ENCODE assay signal across 25 cellular contexts in the genomic region with DNA sequence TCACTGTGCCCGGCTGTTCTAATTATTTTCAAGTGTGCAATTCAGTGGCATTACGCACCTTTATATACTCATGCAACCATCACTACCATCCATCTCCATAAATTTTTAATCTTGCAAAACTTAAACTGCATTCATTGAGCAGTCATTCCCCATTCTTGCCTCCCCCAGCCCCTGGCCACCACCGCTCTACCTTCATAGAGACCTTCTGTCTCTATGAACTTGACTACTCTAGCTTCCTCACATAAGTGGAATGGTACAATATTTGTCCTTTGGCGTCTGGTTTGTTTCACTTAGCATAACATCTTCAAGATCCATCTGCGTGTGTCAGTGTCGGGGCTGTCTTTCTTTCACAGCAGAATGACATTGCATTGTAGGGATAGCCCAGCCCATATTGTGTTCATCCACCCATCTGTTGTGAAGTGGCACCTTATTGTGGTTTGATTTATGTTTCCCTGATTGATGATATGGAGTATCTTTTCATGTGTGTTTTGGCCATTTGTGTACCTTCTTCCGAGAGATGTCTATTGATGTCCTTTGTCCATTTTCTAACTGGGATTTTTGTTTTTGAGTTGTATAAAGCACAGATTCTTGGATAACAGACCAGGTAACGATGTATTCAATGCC.
"Had no signal": no experiment of that assay in that cellular context is flagged by ENCODE, and none has a peak within 500 bp of the region (broad histone marks: within the 10 kb centered on the region; RNA-seq: fewer than 3 reads in every experiment).

No MANE protein-coding gene starts in this region.

- H3K4me3 ChIP-seq: adrenal gland, breast epithelium, SJSA1 had no signal

- H3K4me3 Mint-ChIP-seq: activated CD8-positive, alpha-beta T cell treated with anti-CD3 and anti-CD28 coated beads, Interleukin-2, amount 10 ng/mL, durations not matched to agents 7 days and 5 days; activated naive CD8-positive, alpha-beta T cell treated with anti-CD3 and anti-CD28 coated beads, Interleukin-2, amount 10 ng/mL, durations not matched to agents 7 days and 5 days; T-helper 1 cell treated with Interleukin-12 subunit alpha and Interleukin-12 subunit beta and Interleukin-4 antibody, amounts not matched to agents 30 μg/mL and 1 μg/mL, for 36 hours; WTC11 had no signal

- H3K4me1 ChIP-seq: adrenal gland, breast epithelium had no signal

- H3K27me3 ChIP-seq: adrenal gland, breast epithelium, SJSA1 had no signal

- H3K9me3 Mint-ChIP-seq: activated naive CD8-positive, alpha-beta T cell treated with anti-CD3 and anti-CD28 coated beads, Interleukin-2, amount 10 ng/mL, durations not matched to agents 7 days and 5 days; T-helper 1 cell treated with Interleukin-12 subunit alpha and Interleukin-12 subunit beta and Interleukin-4 antibody, amounts not matched to agents 30 μg/mL and 1 μg/mL, for 36 hours; WTC11 had no signal

- H3K9me3 ChIP-seq: adrenal gland, breast epithelium, SJSA1 had no signal

- H3K27ac Mint-ChIP-seq: activated CD8-positive, alpha-beta T cell treated with anti-CD3 and anti-CD28 coated beads, Interleukin-2, amount 10 ng/mL, durations not matched to agents 7 days and 5 days; activated naive CD8-positive, alpha-beta T cell treated with anti-CD3 and anti-CD28 coated beads, Interleukin-2, amount 10 ng/mL, durations not matched to agents 7 days and 5 days; T-helper 1 cell treated with Interleukin-12 subunit alpha and Interleukin-12 subunit beta and Interleukin-4 antibody, amounts not matched to agents 30 μg/mL and 1 μg/mL, for 36 hours; WTC11 had no signal

- H3K4me1 Mint-ChIP-seq: activated naive CD8-positive, alpha-beta T cell treated with anti-CD3 and anti-CD28 coated beads, Interleukin-2, amount 10 ng/mL, durations not matched to agents 7 days and 5 days had no signal

- FAIRE-seq: RCC 7860 had no signal

- H3K36me3 ChIP-seq: adrenal gland, breast epithelium, SJSA1 had no signal

- DNase-seq: activated CD4-positive, alpha-beta T cell treated with anti-CD3 and anti-CD28 coated beads for 48 hours; activated CD4-positive, alpha-beta T cell treated with anti-CD3 and anti-CD28 coated beads, Interleukin-2, amount 50 U/mL, for 4 hours; activated CD4-positive, CD25-positive, alpha-beta regulatory T cell treated with anti-CD3 and anti-CD28 coated beads, Interleukin-2, amount 50 U/mL, for 72 hours; activated CD8-positive, alpha-beta memory T cell treated with anti-CD3 and anti-CD28 coated beads, Interleukin-2, amount 50 U/mL, for 48 hours; activated CD8-positive, alpha-beta T cell treated with anti-CD3 and anti-CD28 coated beads, Interleukin-2, amount 10 ng/mL, durations not matched to agents 7 days and 5 days; activated naive CD4-positive, alpha-beta T cell treated with anti-CD3 and anti-CD28 coated beads, Interleukin-2, amount 50 U/mL, for 16 hours; activated naive CD8-positive, alpha-beta T cell treated with anti-CD3 and anti-CD28 coated beads, Interleukin-2, amount 10 ng/mL, durations not matched to agents 7 days and 5 days; activated T-cell treated with anti-CD3 and anti-CD28 coated beads, Interleukin-2, amount 50 U/mL, for 1 hour; adrenal gland; anterior cingulate cortex; caudate nucleus; Karpas-422; MM.1S; NCI-H1105; NCI-H1436 treated with DMSO at 0.1 percent for 48 hours; NCI-H1930; NCI-H446; NCI-H69; PC-3; SHP77 had no signal

- H3K27ac ChIP-seq: adrenal gland had no signal

- H3K36me3 Mint-ChIP-seq: activated naive CD8-positive, alpha-beta T cell treated with anti-CD3 and anti-CD28 coated beads, Interleukin-2, amount 10 ng/mL, durations not matched to agents 7 days and 5 days; WTC11 had no signal
